ENCODE assay signal across 15 cellular contexts in genomic region chr2:133802366-133802765, GRCh38.
"Had no signal": no experiment of that assay in that cellular context is flagged by ENCODE, and none has a peak within 500 bp of the region (broad histone marks: within the 10 kb centered on the region; RNA-seq: fewer than 3 reads in every experiment).

No MANE protein-coding gene starts in this region.

- ATAC-seq: activated CD4-positive, CD25-positive, alpha-beta regulatory T cell treated with anti-CD3 and anti-CD28 coated beads, Interleukin-2, amount 50 U/mL, for 24 hours; activated CD8-positive, alpha-beta T cell treated with anti-CD3 and anti-CD28 coated beads, Interleukin-2, amount 10 ng/mL, durations not matched to agents 7 days and 5 days; esophagus mucosa; gastrocnemius medialis; left lung had no signal

- DNase-seq: activated CD4-positive, alpha-beta T cell treated with anti-CD3 and anti-CD28 coated beads, Interleukin-2, amount 10 ng/mL, durations not matched to agents 7 days and 5 days; activated CD8-positive, alpha-beta T cell treated with anti-CD3 and anti-CD28 coated beads, Interleukin-2, amount 10 ng/mL, durations not matched to agents 7 days and 5 days; activated naive CD4-positive, alpha-beta T cell treated with anti-CD3 and anti-CD28 coated beads for 36 hours; activated T-cell treated with anti-CD3 and anti-CD28 coated beads, Interleukin-2, amount 50 U/mL, for 24 hours; aorta; effector CD8-positive, alpha-beta T cell; gastrocnemius medialis; left lung; midbrain; stimulated activated CD4-positive, alpha-beta T cell treated with anti-CD3 and anti-CD28 coated beads, Interleukin-12 subunit alpha, Interleukin-12 subunit beta, amount 100 ng/mL, for 4 hours; stimulated activated CD4-positive, alpha-beta T cell treated with anti-CD3 and anti-CD28 coated beads, Interleukin-1b, Interleukin-23, amount 100 ng/mL, for 48 hours; stimulated activated naive CD4-positive, alpha-beta T cell treated with Interleukin-2 at 50 U/mL for 16 hours; thyroid gland had no signal
